In genomic region chr22:44547371-44547770, GRCh38 we compare ENCODE assay signal across 26 cellular contexts.
"Had no signal": no experiment of that assay in that cellular context is flagged by ENCODE, and none has a peak within 500 bp of the region (broad histone marks: within the 10 kb centered on the region; RNA-seq: fewer than 3 reads in every experiment).

No MANE protein-coding gene starts in this region.

- H3K4me2 ChIP-seq: KMS-11, SK-N-SH had no signal

- H3K4me1 ChIP-seq: breast epithelium, SJCRH30 had no signal

- H3K9ac ChIP-seq: KMS-11, SK-N-SH had no signal

- H3K4me3 ChIP-seq: breast epithelium, SJCRH30 had no signal

- H3K36me3 Mint-ChIP-seq: activated naive CD4-positive, alpha-beta T cell treated with anti-CD3 and anti-CD28 coated beads, Interleukin-2, amount 50 U/mL, for 24 hours had no signal

- H3K9me3 ChIP-seq: breast epithelium, SJCRH30, SK-N-SH had no signal

- H3K27ac ChIP-seq: breast epithelium, KMS-11, SJCRH30, WERI-Rb-1 had no signal

- DNase-seq: activated CD4-positive, alpha-beta T cell treated with anti-CD3 and anti-CD28 coated beads for 4 hours; activated CD8-positive, alpha-beta T cell treated with anti-CD3 and anti-CD28 coated beads for 36 hours; activated T-cell treated with anti-CD3 and anti-CD28 coated beads, Interleukin-2, amount 50 U/mL, for 48 hours; aorta; central memory CD4-positive, alpha-beta T cell; NCI-H1092; NCI-H1417; NCI-H1930; NCI-H345; NCI-H510A; NCI-H526 treated with DMSO at 0.1 percent for 48 hours; NCI-H82; NK-92 treated with Interleukin-12 subunit alpha and Interleukin-12 subunit beta, amount 100 ng/mL, for 24 hours; OCI-M1; Right ventricle myocardium superior; RPMI8226; SJCRH30; SK-N-SH; T-helper 1 cell; WERI-Rb-1 had no signal

- H3K4me1 Mint-ChIP-seq: activated naive CD4-positive, alpha-beta T cell treated with anti-CD3 and anti-CD28 coated beads, Interleukin-2, amount 50 U/mL, for 24 hours had no signal

- H3K27ac Mint-ChIP-seq: activated CD8-positive, alpha-beta T cell treated with anti-CD3 and anti-CD28 coated beads for 36 hours; activated naive CD4-positive, alpha-beta T cell treated with anti-CD3 and anti-CD28 coated beads, Interleukin-2, amount 50 U/mL, for 24 hours; activated T-helper 17 cell treated with anti-CD3 and anti-CD28 coated beads, Interleukin-2, amount 50 U/mL, for 72 hours had no signal

- H3K36me3 ChIP-seq: breast epithelium, SJCRH30, WERI-Rb-1 had no signal

- H3K9me3 Mint-ChIP-seq: activated CD8-positive, alpha-beta T cell treated with anti-CD3 and anti-CD28 coated beads for 36 hours; activated naive CD4-positive, alpha-beta T cell treated with anti-CD3 and anti-CD28 coated beads, Interleukin-2, amount 50 U/mL, for 24 hours; activated T-helper 17 cell treated with anti-CD3 and anti-CD28 coated beads, Interleukin-2, amount 50 U/mL, for 72 hours had no signal

- H3K27me3 ChIP-seq: SJCRH30 had no signal

- H3K4me3 Mint-ChIP-seq: activated CD8-positive, alpha-beta T cell treated with anti-CD3 and anti-CD28 coated beads for 36 hours; activated naive CD4-positive, alpha-beta T cell treated with anti-CD3 and anti-CD28 coated beads, Interleukin-2, amount 50 U/mL, for 24 hours; activated T-helper 17 cell treated with anti-CD3 and anti-CD28 coated beads, Interleukin-2, amount 50 U/mL, for 72 hours had no signal

- ATAC-seq: activated CD4-positive, CD25-positive, alpha-beta regulatory T cell treated with anti-CD3 and anti-CD28 coated beads, Interleukin-2, amount 50 U/mL, for 24 hours; activated CD8-positive, alpha-beta T cell treated with anti-CD3 and anti-CD28 coated beads for 36 hours; activated T-helper 17 cell treated with anti-CD3 and anti-CD28 coated beads, Interleukin-2, amount 50 U/mL, for 72 hours; Panc1 had no signal
